ENCODE assay signal across 8 cellular contexts in the genomic region with DNA sequence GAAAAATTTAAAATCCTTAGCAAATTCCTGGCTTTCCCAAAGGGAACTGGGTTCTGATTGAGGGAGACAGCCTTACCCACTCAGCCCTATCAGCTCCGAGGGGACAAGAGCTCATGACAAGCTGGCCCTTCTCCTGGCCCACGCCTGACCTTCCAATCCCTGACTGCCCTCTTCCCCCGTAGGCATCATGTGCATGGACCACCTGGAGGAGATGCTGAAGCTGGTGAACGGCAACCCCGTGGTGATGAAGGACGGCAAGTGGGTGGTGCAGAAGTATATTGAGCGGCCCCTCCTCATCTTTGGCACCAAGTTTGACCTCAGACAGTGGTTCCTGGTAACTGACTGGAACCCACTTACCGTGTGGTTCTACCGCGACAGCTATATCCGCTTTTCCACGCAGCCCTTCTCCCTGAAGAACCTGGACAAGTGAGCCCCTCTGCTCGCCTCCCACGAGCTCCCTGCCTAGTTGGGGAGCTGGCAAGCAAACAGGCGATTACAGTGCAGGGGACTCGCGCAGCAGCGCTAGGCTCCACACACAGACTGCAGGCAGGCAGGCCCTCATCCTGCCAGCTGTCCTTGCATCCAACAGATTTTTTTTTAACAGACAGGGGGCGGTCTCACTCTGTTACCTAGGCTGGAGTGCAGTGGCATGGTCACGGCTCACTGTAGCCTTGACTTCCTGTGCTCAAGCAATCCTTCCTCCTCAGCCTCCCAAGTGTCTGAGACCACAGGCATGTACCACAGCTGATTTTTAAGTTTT. TPM values are rescaled to one million over a fixed set of nuclear protein-coding genes. Genes with fewer than 3 reads are reported as not detected.
A peak's percentile ranks its signal among the peaks of the same experiment; 100 is the strongest.
DNase-seq lines count a peak whose midpoint lies in the region; ATAC-seq and TF ChIP-seq lines count a peak whose summit lies in the region.

No MANE protein-coding gene starts in this region.

- no peak overlapping the region for H3K4me3 Mint-ChIP-seq in CD14-positive monocyte
- no peak overlapping the region for H3K4me3 Mint-ChIP-seq in HFFc6

- ATAC-seq in HG02763 (IDR thresholded peaks at IDR 0.05; ENCODE audit: unreplicated experiment) = no peak
- no peak for ATAC-seq in HG02623 (IDR thresholded peaks at IDR 0.05; ENCODE audit: unreplicated experiment)
- no peak for ATAC-seq in GM18505 (IDR thresholded peaks at IDR 0.05; ENCODE audit: unreplicated experiment)

- H3K4me3 ChIP-seq in MG63 = no peak overlapping the region

- H3K27me3 Mint-ChIP-seq in CD14-positive monocyte (ENCODE audit: low read depth in 3 of 3) (no peaks in the 10 kb centered on the region), HFFc6 (ENCODE audit: insufficient read depth) (peaks cover 2% of the 10 kb centered on the region; the same call in 1 of the 2 replicates)

- intact Hi-C loops in CD14-positive monocyte (cut with micrococcal nuclease) = no loop called here

- no peak for TF ChIP-seq POLR2A in GM18505 (IDR thresholded peaks at IDR 0.05; ENCODE audit: borderline replicate concordance, extremely low read depth, insufficient read depth, insufficient read length)

- no peaks in the 10 kb centered on the region for H3K27me3 ChIP-seq in MG63

- no peaks in the 10 kb centered on the region for H3K9me3 ChIP-seq in MG63

- H3K9me3 Mint-ChIP-seq in CD14-positive monocyte = no peaks in the 10 kb centered on the region
- no peaks in the 10 kb centered on the region for H3K9me3 Mint-ChIP-seq in HFFc6

- TF ChIP-seq CTCF in CD14-positive monocyte (IDR thresholded peaks at IDR 0.05) = peak; percentile 20
- peak; percentile 67 for TF ChIP-seq CTCF in HFFc6 (IDR thresholded peaks at IDR 0.05)

- H3K4me1 Mint-ChIP-seq in CD14-positive monocyte = peaks cover 2% of the 10 kb centered on the region
- no peaks in the 10 kb centered on the region for H3K4me1 Mint-ChIP-seq in HFFc6 (ENCODE audit: low read depth)

- DNase-seq in CD14-positive monocyte (ENCODE audit: low spot score) (no peak), HFFc6 (peak; percentile 12), UCSD-AML1 (lab: John Stamatoyannopoulos, UW; ENCODE audit: unreplicated experiment) (peak; percentile 28), iPS-NIHi7 (ENCODE audit: extremely low spot score) (peak; percentile 76), MG63 (no peak)

- no peak overlapping the region for H3K27ac Mint-ChIP-seq in CD14-positive monocyte
- no peak overlapping the region for H3K27ac Mint-ChIP-seq in HFFc6

- no peaks in the 10 kb centered on the region for H3K36me3 ChIP-seq in MG63

- H3K36me3 Mint-ChIP-seq in CD14-positive monocyte (peaks cover 27 to 55% of the 10 kb centered on the region in 2 donors), HFFc6 (ENCODE audit: low read depth) (no peaks in the 10 kb centered on the region; the same call in 1 of the 2 replicates)

RNA-seq across cellular contexts. Expression of a gene that starts 16.8 kb away (rescaled TPM):
- 10 to 100 TPM; 42.6 to 51.5 TPM for polyA plus RNA-seq in CD14-positive monocyte
- 10 to 100 TPM; 35.4 to 42.3 (median 38.2) TPM for total RNA-seq in HFFc6 (2021; fragmentation: NEBNext Ultra II Directional; extraction: Animal tissue kit (Norgen Biotek cat#: 25700))
- 34.8 and 42.9 TPM in 2 replicates for total RNA-seq in MG63 (2014; rRNA removed; shearing (Covaris generic); ENCODE audit: low replicate concordance)

RNA-seq across cellular contexts. Expression of a gene that starts 16.9 kb away (rescaled TPM):
- 1 to 10 TPM; 1.1 to 1.8 TPM for polyA plus RNA-seq in CD14-positive monocyte
- total RNA-seq in HFFc6 (2021; fragmentation: NEBNext Ultra II Directional; extraction: Animal tissue kit (Norgen Biotek cat#: 25700)) = 10 to 100 TPM; 14.1 to 20.5 (median 16.0) TPM
- 0.10 and 3.1 TPM in 2 replicates for total RNA-seq in MG63 (2014; rRNA removed; shearing (Covaris generic); ENCODE audit: low replicate concordance)

RNA-seq across cellular contexts. Expression of a gene that starts 34.1 kb away (rescaled TPM):
- polyA plus RNA-seq in CD14-positive monocyte = 100 to 1,000 TPM; 389 to 390 TPM
- 100 to 1,000 TPM; 252 to 303 (median 266) TPM for total RNA-seq in HFFc6 (2021; fragmentation: NEBNext Ultra II Directional; extraction: Animal tissue kit (Norgen Biotek cat#: 25700))
- 125 and 175 TPM in 2 replicates for total RNA-seq in MG63 (2014; rRNA removed; shearing (Covaris generic); ENCODE audit: low replicate concordance)

RNA-seq across cellular contexts. Expression of a gene that starts 34.7 kb away (rescaled TPM):
- 10 to 100 TPM; 36.1 to 46.9 TPM for polyA plus RNA-seq in CD14-positive monocyte
- 10 to 100 TPM; 69.2 to 84.9 (median 77.0) TPM for total RNA-seq in HFFc6 (2021; fragmentation: NEBNext Ultra II Directional; extraction: Animal tissue kit (Norgen Biotek cat#: 25700))
- 60.3 and 83.8 TPM in 2 replicates for total RNA-seq in MG63 (2014; rRNA removed; shearing (Covaris generic); ENCODE audit: low replicate concordance)

RNA-seq across cellular contexts. Expression of a gene that starts 53.1 kb away (rescaled TPM):
- not detected for polyA plus RNA-seq in CD14-positive monocyte
- total RNA-seq in HFFc6 (2021; fragmentation: NEBNext Ultra II Directional; extraction: Animal tissue kit (Norgen Biotek cat#: 25700)) = not detected
- not detected in 2 replicates for total RNA-seq in MG63 (2014; rRNA removed; shearing (Covaris generic); ENCODE audit: low replicate concordance)

Comparison
In these comparisons a context has a peak if more than half of its experiments do, and no peak if none do; other contexts are left out.
1. DNase-seq: peak in HFFc6 (single experiment), UCSD-AML1 (single experiment) and iPS-NIHi7 (single experiment); none in CD14-positive monocyte (single experiment) and MG63 (single experiment).